2 cellular contexts compared by ENCODE assay signal in genomic region chr2:112187805-112188596, GRCh38.
A peak's percentile ranks its signal among the peaks of the same experiment; 100 is the strongest.
TF ChIP-seq lines count a peak whose summit lies in the region.

No MANE protein-coding gene starts in this region.

TF ChIP-seq in HCT116, 20 proteins besides CTCF, POLR2A, EP300 and RAD21 (continued from another document):
- TF ChIP-seq ATF3 (IDR thresholded peaks at IDR 0.05): no peak
- TF ChIP-seq ELF1 (IDR thresholded peaks at IDR 0.05; ENCODE audit: borderline replicate concordance, low read depth): no peak
- no peak for TF ChIP-seq ZNF274 (IDR thresholded peaks at IDR 0.05; ENCODE audit: low read depth, low read length)
- TF ChIP-seq SRF (IDR thresholded peaks at IDR 0.05; ENCODE audit: low read depth): no peak
- TF ChIP-seq ZBTB33 (IDR thresholded peaks at IDR 0.05; ENCODE audit: extremely low read depth, insufficient replicate concordance, low read length): no peak
- no peak for TF ChIP-seq EZH2phosphoT487 (IDR thresholded peaks at IDR 0.05; ENCODE audit: borderline replicate concordance)
- TF ChIP-seq, protein P1, sequence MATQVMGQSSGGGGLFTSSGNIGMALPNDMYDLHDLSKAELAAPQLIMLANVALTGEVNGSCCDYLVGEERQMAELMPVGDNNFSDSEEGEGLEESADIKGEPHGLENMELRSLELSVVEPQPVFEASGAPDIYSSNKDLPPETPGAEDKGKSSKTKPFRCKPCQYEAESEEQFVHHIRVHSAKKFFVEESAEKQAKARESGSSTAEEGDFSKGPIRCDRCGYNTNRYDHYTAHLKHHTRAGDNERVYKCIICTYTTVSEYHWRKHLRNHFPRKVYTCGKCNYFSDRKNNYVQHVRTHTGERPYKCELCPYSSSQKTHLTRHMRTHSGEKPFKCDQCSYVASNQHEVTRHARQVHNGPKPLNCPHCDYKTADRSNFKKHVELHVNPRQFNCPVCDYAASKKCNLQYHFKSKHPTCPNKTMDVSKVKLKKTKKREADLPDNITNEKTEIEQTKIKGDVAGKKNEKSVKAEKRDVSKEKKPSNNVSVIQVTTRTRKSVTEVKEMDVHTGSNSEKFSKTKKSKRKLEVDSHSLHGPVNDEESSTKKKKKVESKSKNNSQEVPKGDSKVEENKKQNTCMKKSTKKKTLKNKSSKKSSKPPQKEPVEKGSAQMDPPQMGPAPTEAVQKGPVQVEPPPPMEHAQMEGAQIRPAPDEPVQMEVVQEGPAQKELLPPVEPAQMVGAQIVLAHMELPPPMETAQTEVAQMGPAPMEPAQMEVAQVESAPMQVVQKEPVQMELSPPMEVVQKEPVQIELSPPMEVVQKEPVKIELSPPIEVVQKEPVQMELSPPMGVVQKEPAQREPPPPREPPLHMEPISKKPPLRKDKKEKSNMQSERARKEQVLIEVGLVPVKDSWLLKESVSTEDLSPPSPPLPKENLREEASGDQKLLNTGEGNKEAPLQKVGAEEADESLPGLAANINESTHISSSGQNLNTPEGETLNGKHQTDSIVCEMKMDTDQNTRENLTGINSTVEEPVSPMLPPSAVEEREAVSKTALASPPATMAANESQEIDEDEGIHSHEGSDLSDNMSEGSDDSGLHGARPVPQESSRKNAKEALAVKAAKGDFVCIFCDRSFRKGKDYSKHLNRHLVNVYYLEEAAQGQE (IDR thresholded peaks at IDR 0.05; ENCODE audit: low read depth): no peak
- peak; percentile 75 for TF ChIP-seq FOSL1 (IDR thresholded peaks at IDR 0.05; ENCODE audit: low read depth)
- peak; percentile 38; the same call in 1 of the 2 replicates for TF ChIP-seq MAX (IDR thresholded peaks at IDR 0.05)
- TF ChIP-seq SIN3A (IDR thresholded peaks at IDR 0.05; ENCODE audit: low read depth): no peak
- peak; percentile 67 for TF ChIP-seq SP1 (IDR thresholded peaks at IDR 0.05; ENCODE audit: low read depth)
- no peak for TF ChIP-seq ZFX (IDR thresholded peaks at IDR 0.05)
- no peak for TF ChIP-seq EZH2 (IDR thresholded peaks at IDR 0.05)
- TF ChIP-seq JUND (IDR thresholded peaks at IDR 0.05): peak; percentile 77
- no peak for TF ChIP-seq POLR2AphosphoS5 (IDR thresholded peaks at IDR 0.05; ENCODE audit: low read depth, low read length)
- no peak for TF ChIP-seq YY1 (IDR thresholded peaks at IDR 0.05; ENCODE audit: extremely low read depth, insufficient replicate concordance, low read depth, low read length)

TF ChIP-seq in endothelial cell of umbilical vein, 7 proteins besides CTCF, POLR2A, EP300 and RAD21 (continued from another document):
- peak; percentile 43 for TF ChIP-seq MYC (IDR thresholded peaks at IDR 0.05; ENCODE audit: low read depth, low read length)
